Comparison of ENCODE assay signal across 2 cellular contexts in genomic region chr19:6533746-6534418, GRCh38.
TF ChIP-seq lines count a peak whose summit lies in the region.

No MANE protein-coding gene starts in this region.

TF ChIP-seq in HCT116, 20 proteins besides CTCF, POLR2A, EP300 and RAD21:
- no peak for TF ChIP-seq CEBPB (IDR thresholded peaks at IDR 0.05; ENCODE audit: low read depth)
- no peak for TF ChIP-seq ZFX (IDR thresholded peaks at IDR 0.05)
- TF ChIP-seq ATF3 (IDR thresholded peaks at IDR 0.05) = no peak
- TF ChIP-seq EZH2 (IDR thresholded peaks at IDR 0.05) = no peak
- TF ChIP-seq ZNF274 (IDR thresholded peaks at IDR 0.05; ENCODE audit: low read depth, low read length) = no peak
- no peak for TF ChIP-seq FOSL1 (IDR thresholded peaks at IDR 0.05; ENCODE audit: low read depth)
- no peak for TF ChIP-seq SP1 (IDR thresholded peaks at IDR 0.05; ENCODE audit: low read depth)
- TF ChIP-seq POLR2AphosphoS5 (IDR thresholded peaks at IDR 0.05; ENCODE audit: low read depth, low read length) = no peak
- TF ChIP-seq SRF (IDR thresholded peaks at IDR 0.05; ENCODE audit: low read depth) = no peak
- no peak for TF ChIP-seq SIN3A (IDR thresholded peaks at IDR 0.05; ENCODE audit: low read depth)
- TF ChIP-seq YY1 (IDR thresholded peaks at IDR 0.05; ENCODE audit: extremely low read depth, insufficient replicate concordance, low read depth, low read length) = no peak
- no peak for TF ChIP-seq EZH2phosphoT487 (IDR thresholded peaks at IDR 0.05; ENCODE audit: borderline replicate concordance)
- no peak for TF ChIP-seq ELF1 (IDR thresholded peaks at IDR 0.05; ENCODE audit: borderline replicate concordance, low read depth)
- no peak for TF ChIP-seq JUND (IDR thresholded peaks at IDR 0.05)
- TF ChIP-seq MAX (IDR thresholded peaks at IDR 0.05) = no peak
- no peak for TF ChIP-seq CBX3 (IDR thresholded peaks at IDR 0.05; ENCODE audit: low read depth)

TF ChIP-seq in GM12878, 131 proteins besides CTCF, POLR2A, EP300 and RAD21:
- peak; percentile 94 for TF ChIP-seq SMAD1 (IDR thresholded peaks at IDR 0.05; ENCODE audit: low read depth, partially characterized antibody)
- no peak for TF ChIP-seq JUND (IDR thresholded peaks at IDR 0.05; ENCODE audit: low read depth, low read length)
- TF ChIP-seq MLLT1 (IDR thresholded peaks at IDR 0.05) = peak; percentile 53
- TF ChIP-seq WRNIP1 (IDR thresholded peaks at IDR 0.05; ENCODE audit: borderline replicate concordance, low read depth, low read length) = no peak
- TF ChIP-seq BMI1 (IDR thresholded peaks at IDR 0.05; ENCODE audit: borderline replicate concordance) = no peak
- no peak for TF ChIP-seq ZNF622 (IDR thresholded peaks at IDR 0.05)
- peak; percentile 90 for TF ChIP-seq HDGF (IDR thresholded peaks at IDR 0.05)
- no peak for TF ChIP-seq ATF3 (IDR thresholded peaks at IDR 0.05; ENCODE audit: borderline replicate concordance, extremely low read depth, low read depth, low read length)
- no peak for TF ChIP-seq NR2C2 (IDR thresholded peaks at IDR 0.05; ENCODE audit: borderline replicate concordance, control insufficient read depth, insufficient read length, low read depth)
- TF ChIP-seq IKZF2 (IDR thresholded peaks at IDR 0.05) = peak in 1 of 2 experiments; percentile 31; a peak in 3 of 4 replicates
- TF ChIP-seq NBN (IDR thresholded peaks at IDR 0.05) = 0 out of 2 replicates have a peak, but pooled peaks have one; percentile 28
- TF ChIP-seq BCL11A (IDR thresholded peaks at IDR 0.05; ENCODE audit: low read depth, low read length) = no peak
- no peak for TF ChIP-seq PAX5 (IDR thresholded peaks at IDR 0.05; ENCODE audit: borderline replicate concordance, low read depth, low read length)
- TF ChIP-seq RELB (IDR thresholded peaks at IDR 0.05; ENCODE audit: low read depth) = peak; percentile 73
- no peak for TF ChIP-seq ZNF207 (IDR thresholded peaks at IDR 0.05; ENCODE audit: borderline replicate concordance)
- TF ChIP-seq TARDBP (IDR thresholded peaks at IDR 0.05; ENCODE audit: borderline replicate concordance) = no peak
- 0 out of 2 replicates have a peak, but pooled peaks have one; percentile 48 for TF ChIP-seq POLR2AphosphoS2 (IDR thresholded peaks at IDR 0.05; ENCODE audit: low read depth, low read length)
